ENCODE assay signal across 1 cellular context in the genomic region with DNA sequence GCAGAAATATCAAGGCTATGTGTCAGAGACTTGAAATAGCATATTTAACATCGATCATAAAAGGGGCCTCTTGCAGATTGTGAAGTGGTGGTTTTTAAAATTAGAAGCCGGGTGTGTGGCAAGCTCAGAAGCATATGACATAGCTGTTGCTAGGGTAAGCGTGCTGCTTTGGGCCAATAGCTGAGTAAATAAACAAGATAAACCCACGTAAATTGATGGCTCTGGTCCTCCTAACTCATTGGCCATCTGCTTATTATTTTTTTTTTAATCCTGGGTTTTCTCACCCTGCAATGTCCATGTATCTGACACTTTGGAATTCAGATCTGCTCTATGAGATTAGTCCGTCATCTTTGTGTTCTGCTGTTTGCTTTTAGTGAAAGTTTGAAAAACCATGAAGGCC.
TF ChIP-seq lines count a peak whose summit lies in the region.

No MANE protein-coding gene starts in this region.

TF ChIP-seq in IMR-90, 13 proteins besides CTCF, POLR2A, EP300 and RAD21:
- no peak for TF ChIP-seq CEBPB (IDR thresholded peaks at IDR 0.05; ENCODE audit: low read depth, low read length)
- TF ChIP-seq SMC3 (IDR thresholded peaks at IDR 0.05; ENCODE audit: low read depth, low read length), result no peak
- TF ChIP-seq MXI1 (IDR thresholded peaks at IDR 0.05; ENCODE audit: borderline replicate concordance, low read depth, low read length), result no peak
- peak; percentile 90 for TF ChIP-seq RFX5 (IDR thresholded peaks at IDR 0.05; ENCODE audit: low read depth, low read length)
